In genomic region chr1:54972436-54972835, GRCh38 we compare ENCODE assay signal across 1 cellular context.
TF ChIP-seq lines count a peak whose summit lies in the region.

No MANE protein-coding gene starts in this region.

TF ChIP-seq in HCT116, 20 proteins besides CTCF, POLR2A, EP300 and RAD21 (continued from another document):
- TF ChIP-seq ZFX (IDR thresholded peaks at IDR 0.05) (no peak), ATF3 (IDR thresholded peaks at IDR 0.05) (no peak), ZBTB33 (IDR thresholded peaks at IDR 0.05; ENCODE audit: extremely low read depth, insufficient replicate concordance, low read length) (no peak)
